19 cellular contexts compared by ENCODE assay signal in the genomic region with DNA sequence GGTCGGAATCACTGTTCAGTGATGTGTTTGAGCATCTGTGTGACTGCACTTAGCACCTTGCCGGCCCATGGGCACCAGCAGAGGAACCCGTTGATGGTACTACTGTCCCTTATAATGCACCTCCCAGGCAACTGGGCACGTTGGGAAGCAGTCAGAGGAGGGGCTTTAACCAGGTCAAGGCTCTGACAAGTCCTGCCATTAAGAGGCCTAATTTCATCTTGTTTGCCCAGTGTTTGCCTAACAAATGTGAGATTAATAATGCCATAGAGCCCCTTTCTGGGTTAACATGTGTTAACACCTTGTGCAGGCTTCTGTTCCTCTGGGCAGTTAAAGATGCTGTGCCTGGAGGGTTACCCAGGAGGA.
"Had no signal": no experiment of that assay in that cellular context is flagged by ENCODE, and none has a peak within 500 bp of the region (broad histone marks: within the 10 kb centered on the region; RNA-seq: fewer than 3 reads in every experiment).

No MANE protein-coding gene starts in this region.

- H3K9me3 ChIP-seq: sigmoid colon, spleen, tibial artery had no signal

- DNase-seq: activated CD4-positive, alpha-beta T cell treated with anti-CD3 and anti-CD28 coated beads for 4 hours; activated gamma-delta T cell; activated naive CD8-positive, alpha-beta T cell treated with anti-CD3 and anti-CD28 coated beads for 36 hours; activated T-cell treated with anti-CD3 and anti-CD28 coated beads, Interleukin-2, amount 50 U/mL, for 4 hours; amygdala; brain microvascular endothelial cell; effector CD8-positive, alpha-beta T cell; foreskin melanocyte; head of caudate nucleus; immature natural killer cell; mesendoderm; SHP77 treated with DMSO at 0.1 percent for 48 hours; sigmoid colon; spleen; T-helper 2 cell; tibial artery had no signal

- H3K9me3 Mint-ChIP-seq: activated naive CD8-positive, alpha-beta T cell treated with anti-CD3 and anti-CD28 coated beads for 36 hours; activated T-cell treated with anti-CD3 and anti-CD28 coated beads, Interleukin-2, amount 50 U/mL, for 4 hours; immature natural killer cell; neural crest cell had no signal

- H3K4me3 ChIP-seq: sigmoid colon, spleen, tibial artery had no signal

- H3K4me3 Mint-ChIP-seq: activated naive CD8-positive, alpha-beta T cell treated with anti-CD3 and anti-CD28 coated beads for 36 hours; activated T-cell treated with anti-CD3 and anti-CD28 coated beads, Interleukin-2, amount 50 U/mL, for 4 hours; neural crest cell had no signal

- H3K4me1 Mint-ChIP-seq: activated naive CD8-positive, alpha-beta T cell treated with anti-CD3 and anti-CD28 coated beads for 36 hours; neural crest cell had no signal

- H2AFZ ChIP-seq: parathyroid adenoma had no signal

- H3K9ac ChIP-seq: parathyroid adenoma had no signal

- H3K27ac ChIP-seq: brain microvascular endothelial cell, epithelial cell of prostate, parathyroid adenoma, spleen, tibial artery had no signal

- ATAC-seq: activated T-cell treated with anti-CD3 and anti-CD28 coated beads, Interleukin-2, amount 50 U/mL, for 4 hours had no signal

- H3K27me3 ChIP-seq: brain microvascular endothelial cell, sigmoid colon, spleen, tibial artery had no signal

- H3K27ac Mint-ChIP-seq: activated naive CD8-positive, alpha-beta T cell treated with anti-CD3 and anti-CD28 coated beads for 36 hours had no signal

- H3K4me1 ChIP-seq: parathyroid adenoma, tibial artery had no signal

- H3K27me3 Mint-ChIP-seq: activated naive CD8-positive, alpha-beta T cell treated with anti-CD3 and anti-CD28 coated beads for 36 hours had no signal
